In the genomic region with DNA sequence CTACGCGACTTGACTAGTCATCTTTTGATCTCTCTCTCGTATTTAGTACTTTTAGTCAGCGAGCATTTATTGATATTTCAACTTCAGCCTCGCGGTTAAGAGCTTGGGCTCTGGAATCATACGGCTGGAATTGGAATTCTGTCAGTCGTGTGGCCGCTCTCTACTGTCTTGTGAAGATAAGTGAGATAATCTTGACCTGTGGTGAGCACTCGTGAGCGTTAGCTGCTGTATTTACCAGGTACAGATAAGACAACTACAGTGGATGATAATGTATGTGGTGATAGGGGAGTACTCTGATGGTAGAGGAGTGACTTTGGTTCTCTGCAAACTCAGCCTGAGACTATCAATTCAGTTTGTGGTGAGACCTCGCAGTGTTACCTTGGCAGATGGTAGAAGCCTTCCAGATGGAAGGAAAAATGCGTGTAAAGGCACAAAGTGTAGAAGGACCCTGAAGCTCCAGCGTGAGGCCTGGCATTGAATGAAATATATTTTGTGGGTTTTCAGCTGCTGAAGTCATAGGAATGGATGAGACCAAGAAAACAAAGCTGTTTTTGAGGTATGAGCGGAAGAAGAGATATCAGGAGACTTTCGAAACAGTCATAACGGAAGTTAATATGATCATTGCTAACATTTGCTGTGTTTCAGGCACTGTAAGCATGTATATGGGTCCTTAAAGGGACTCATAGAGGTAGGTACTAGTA, we compare ENCODE assay signal across 8 cellular contexts. TPM values are rescaled to one million over a fixed set of nuclear protein-coding genes. Genes with fewer than 3 reads are reported as not detected.
DNase-seq lines count a peak whose midpoint lies in the region; ATAC-seq, FAIRE-seq and TF ChIP-seq lines count a peak whose summit lies in the region.

No MANE protein-coding gene starts in this region.

- CTCF ChIA-PET in A549 (lab: Yijun Ruan, JAX) = interaction anchor here (0.6 to 2.4 kb wide), 5 partner anchors 8 to 433 kb away, joined by 3 to 9 read pairs (median 6); no protein-coding TSS in a partner anchor

- intact Hi-C loops in natural killer cell (cut with micrococcal nuclease) = loop anchor here (1.0 to 10.0 kb wide), 3 partner anchors 18 to 769 kb away; a partner anchor contains a TSS

- peak overlapping the region; percentile 94 to 96 for H3K27ac ChIP-seq in A549

- H3K4me3 ChIP-seq in A549 = peak overlapping the region; percentile 78

- H3K27me3 Mint-ChIP-seq in natural killer cell (ENCODE audit: low read depth in 2 of 2) = no peaks in the 10 kb centered on the region

- DNase-seq in A549 (ENCODE audit: low read depth in 1 of 2, low spot score in 1 of 2) (no peak), RPMI8226 (peak; percentile 29), natural killer cell (no peak), G401 (ENCODE audit: low spot score) (no peak), hepatic stellate cell (ENCODE audit: low spot score) (no peak)
- peak; percentile 61 for DNase-seq in central memory CD4-positive, alpha-beta T cell

- FAIRE-seq in A549 (lab: Jason Lieb, UNC) = no peak

- H3K4me1 ChIP-seq in A549 = peaks cover 23% of the 10 kb centered on the region; the same call in 2 of the 3 replicates

- in situ Hi-C loops in G401 (cut with HindIII; ENCODE audit: low sequenced_read_pairs) = no loop called here

- no peak for TF ChIP-seq EP300 in A549 (IDR thresholded peaks at IDR 0.05)

- H3K36me3 Mint-ChIP-seq in natural killer cell = peaks cover 6% of the 10 kb centered on the region

- TF ChIP-seq POLR2A in A549 (IDR thresholded peaks at IDR 0.05; ENCODE audit: low read length) (no peak), GM18505 (IDR thresholded peaks at IDR 0.05; ENCODE audit: borderline replicate concordance, extremely low read depth, insufficient read depth, insufficient read length) (peak; percentile 1)

- no peaks in the 10 kb centered on the region for H3K9me3 Mint-ChIP-seq in natural killer cell

- H3K4me2 ChIP-seq in A549 = peak overlapping the region; percentile 82

- H3K4me3 Mint-ChIP-seq in natural killer cell = no peak overlapping the region

- POLR2A ChIA-PET in A549 (lab: Yijun Ruan, JAX) = interaction anchor here (0.5 kb wide), 1 partner anchor 103 kb away, joined by 3 read pairs; no protein-coding TSS in a partner anchor

- peaks cover 59 to 60% of the 10 kb centered on the region in 2 donors for H3K4me1 Mint-ChIP-seq in natural killer cell

- ATAC-seq in A549 (no peak), GM18505 (IDR thresholded peaks at IDR 0.05; ENCODE audit: unreplicated experiment) (no peak), HG03045 (IDR thresholded peaks at IDR 0.05; ENCODE audit: unreplicated experiment) (peak; percentile 14), natural killer cell (peak in 2 of 3 donors; percentile 6 to 11)

- H3K9me3 ChIP-seq in A549 = no peaks in the 10 kb centered on the region

- no peak for TF ChIP-seq RAD21 in A549 (conservative IDR thresholded peaks at IDR 0.05 in 1 of 2, IDR thresholded peaks at IDR 0.05 in 1 of 2)

- WGBS in A549 (ENCODE audit: missing lambda C conversion rate) = 14% methylated on average over 17 of the region's 17 CpGs

- TF ChIP-seq CTCF in A549 (IDR thresholded peaks at IDR 0.05) (no peak), natural killer cell (IDR thresholded peaks at IDR 0.05) (no peak)

- no peak overlapping the region for H3K27ac Mint-ChIP-seq in natural killer cell

TF ChIP-seq in A549, 52 proteins besides CTCF, POLR2A, EP300 and RAD21:
- no peak for TF ChIP-seq KDM1A (IDR thresholded peaks at IDR 0.05; ENCODE audit: low read depth)
- TF ChIP-seq ZSCAN20 (CRISPR knock-in tag; IDR thresholded peaks at IDR 0.05) = no peak
- TF ChIP-seq, protein P1, sequence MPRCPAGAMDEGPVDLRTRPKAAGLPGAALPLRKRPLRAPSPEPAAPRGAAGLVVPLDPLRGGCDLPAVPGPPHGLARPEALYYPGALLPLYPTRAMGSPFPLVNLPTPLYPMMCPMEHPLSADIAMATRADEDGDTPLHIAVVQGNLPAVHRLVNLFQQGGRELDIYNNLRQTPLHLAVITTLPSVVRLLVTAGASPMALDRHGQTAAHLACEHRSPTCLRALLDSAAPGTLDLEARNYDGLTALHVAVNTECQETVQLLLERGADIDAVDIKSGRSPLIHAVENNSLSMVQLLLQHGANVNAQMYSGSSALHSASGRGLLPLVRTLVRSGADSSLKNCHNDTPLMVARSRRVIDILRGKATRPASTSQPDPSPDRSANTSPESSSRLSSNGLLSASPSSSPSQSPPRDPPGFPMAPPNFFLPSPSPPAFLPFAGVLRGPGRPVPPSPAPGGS (IDR thresholded peaks at IDR 0.05) = no peak
- TF ChIP-seq, protein P2, sequence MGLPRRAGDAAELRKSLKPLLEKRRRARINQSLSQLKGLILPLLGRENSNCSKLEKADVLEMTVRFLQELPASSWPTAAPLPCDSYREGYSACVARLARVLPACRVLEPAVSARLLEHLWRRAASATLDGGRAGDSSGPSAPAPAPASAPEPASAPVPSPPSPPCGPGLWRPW (IDR thresholded peaks at IDR 0.05) = no peak
- TF ChIP-seq RCOR1 (IDR thresholded peaks at IDR 0.05; ENCODE audit: low read depth, low read length) = no peak
- TF ChIP-seq SREBF2 (IDR thresholded peaks at IDR 0.05) = no peak
- no peak for TF ChIP-seq NPAS2 (CRISPR knock-in tag; IDR thresholded peaks at IDR 0.05; ENCODE audit: borderline replicate concordance)
- TF ChIP-seq, protein P3, sequence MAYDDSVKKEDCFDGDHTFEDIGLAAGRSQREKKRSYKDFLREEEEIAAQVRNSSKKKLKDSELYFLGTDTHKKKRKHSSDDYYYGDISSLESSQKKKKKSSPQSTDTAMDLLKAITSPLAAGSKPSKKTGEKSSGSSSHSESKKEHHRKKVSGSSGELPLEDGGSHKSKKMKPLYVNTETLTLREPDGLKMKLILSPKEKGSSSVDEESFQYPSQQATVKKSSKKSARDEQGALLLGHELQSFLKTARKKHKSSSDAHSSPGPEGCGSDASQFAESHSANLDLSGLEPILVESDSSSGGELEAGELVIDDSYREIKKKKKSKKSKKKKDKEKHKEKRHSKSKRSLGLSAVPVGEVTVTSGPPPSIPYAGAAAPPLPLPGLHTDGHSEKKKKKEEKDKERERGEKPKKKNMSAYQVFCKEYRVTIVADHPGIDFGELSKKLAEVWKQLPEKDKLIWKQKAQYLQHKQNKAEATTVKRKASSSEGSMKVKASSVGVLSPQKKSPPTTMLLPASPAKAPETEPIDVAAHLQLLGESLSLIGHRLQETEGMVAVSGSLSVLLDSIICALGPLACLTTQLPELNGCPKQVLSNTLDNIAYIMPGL (CRISPR knock-in tag; IDR thresholded peaks at IDR 0.05; ENCODE audit: borderline replicate concordance) = no peak
- TF ChIP-seq RARB (CRISPR knock-in tag; IDR thresholded peaks at IDR 0.05) = no peak
- TF ChIP-seq FOSB (CRISPR knock-in tag; IDR thresholded peaks at IDR 0.05) = no peak

RNA-seq across cellular contexts. Expression of a gene that starts 0.7 kb away (rescaled TPM):
- polyA plus RNA-seq in A549 (2011; rRNA removed) = 30.5 and 40.4 TPM in 2 replicates
- 4.3 and 5.0 TPM in 2 replicates for polyA plus RNA-seq in A549 (2012; cell fraction: cytosol; rRNA removed)
- 8.1 and 12.0 TPM in 2 replicates for polyA plus RNA-seq in A549 (2012; cell fraction: nucleus; rRNA removed)
- 13.5 to 15.6 TPM (median 14.7 TPM) in 3 replicates for polyA plus RNA-seq in A549 (2017; fragmentation: RNase III; extraction: RNeasy Plus Mini Kit Qiagen cat#74134 plus additional on column Dnase treatment)
- polyA minus RNA-seq in A549 (2011; rRNA and poly(A)+ RNA removed) = 56.0 and 81.3 TPM in 2 replicates
- total RNA-seq in natural killer cell = 100 to 1,000 TPM; 502 to 568 (median 539) TPM
- total RNA-seq in G401 (2014; rRNA removed; shearing (Covaris generic)) = 25.7 and 55.5 TPM in 2 replicates

RNA-seq across cellular contexts. Expression of a gene that starts 1.2 kb away (rescaled TPM):
- polyA plus RNA-seq in A549 (2011; rRNA removed) (8.0 and 9.3 TPM in 2 replicates), A549 (2017; fragmentation: RNase III; extraction: RNeasy Plus Mini Kit Qiagen cat#74134 plus additional on column Dnase treatment) (3.8 to 4.8 TPM (median 4.6 TPM) in 3 replicates)
- polyA plus RNA-seq in A549 (2012; cell fraction: cytosol; rRNA removed) = 1.4 and 1.6 TPM in 2 replicates
- 1.4 and 1.7 TPM in 2 replicates for polyA plus RNA-seq in A549 (2012; cell fraction: nucleus; rRNA removed)
- 8.9 and 10.6 TPM in 2 replicates for polyA minus RNA-seq in A549 (2011; rRNA and poly(A)+ RNA removed)
- total RNA-seq in natural killer cell = 10 to 100 TPM; 34.8 to 42.6 (median 36.1) TPM
- 5.5 and 7.1 TPM in 2 replicates for total RNA-seq in G401 (2014; rRNA removed; shearing (Covaris generic))

Comparison
In these comparisons a context has a peak if more than half of its experiments do, and no peak if none do; other contexts are left out.
1. ATAC-seq: peak in HG03045 (single experiment) and natural killer cell (2 of 3); none in A549 (0 of 2) and GM18505 (single experiment).
2. DNase-seq: peak in RPMI8226 (single experiment) and central memory CD4-positive, alpha-beta T cell (single experiment); none in A549 (0 of 2), natural killer cell (single experiment), G401 (single experiment) and hepatic stellate cell (single experiment).